ENCODE assay signal across 2 cellular contexts in genomic region chr19:5789201-5789795, GRCh38.
TF ChIP-seq lines count a peak whose summit lies in the region.

No MANE protein-coding gene starts in this region.

TF ChIP-seq in SK-N-SH treated with all-trans-retinoic acid at 6 μM for 48 hours, 23 proteins besides CTCF, POLR2A, EP300 and RAD21 (continued from another document):
- TF ChIP-seq, protein P1, sequence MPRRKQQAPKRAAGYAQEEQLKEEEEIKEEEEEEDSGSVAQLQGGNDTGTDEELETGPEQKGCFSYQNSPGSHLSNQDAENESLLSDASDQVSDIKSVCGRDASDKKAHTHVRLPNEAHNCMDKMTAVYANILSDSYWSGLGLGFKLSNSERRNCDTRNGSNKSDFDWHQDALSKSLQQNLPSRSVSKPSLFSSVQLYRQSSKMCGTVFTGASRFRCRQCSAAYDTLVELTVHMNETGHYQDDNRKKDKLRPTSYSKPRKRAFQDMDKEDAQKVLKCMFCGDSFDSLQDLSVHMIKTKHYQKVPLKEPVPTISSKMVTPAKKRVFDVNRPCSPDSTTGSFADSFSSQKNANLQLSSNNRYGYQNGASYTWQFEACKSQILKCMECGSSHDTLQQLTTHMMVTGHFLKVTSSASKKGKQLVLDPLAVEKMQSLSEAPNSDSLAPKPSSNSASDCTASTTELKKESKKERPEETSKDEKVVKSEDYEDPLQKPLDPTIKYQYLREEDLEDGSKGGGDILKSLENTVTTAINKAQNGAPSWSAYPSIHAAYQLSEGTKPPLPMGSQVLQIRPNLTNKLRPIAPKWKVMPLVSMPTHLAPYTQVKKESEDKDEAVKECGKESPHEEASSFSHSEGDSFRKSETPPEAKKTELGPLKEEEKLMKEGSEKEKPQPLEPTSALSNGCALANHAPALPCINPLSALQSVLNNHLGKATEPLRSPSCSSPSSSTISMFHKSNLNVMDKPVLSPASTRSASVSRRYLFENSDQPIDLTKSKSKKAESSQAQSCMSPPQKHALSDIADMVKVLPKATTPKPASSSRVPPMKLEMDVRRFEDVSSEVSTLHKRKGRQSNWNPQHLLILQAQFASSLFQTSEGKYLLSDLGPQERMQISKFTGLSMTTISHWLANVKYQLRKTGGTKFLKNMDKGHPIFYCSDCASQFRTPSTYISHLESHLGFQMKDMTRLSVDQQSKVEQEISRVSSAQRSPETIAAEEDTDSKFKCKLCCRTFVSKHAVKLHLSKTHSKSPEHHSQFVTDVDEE (CRISPR knock-in tag; IDR thresholded peaks at IDR 0.05) = no peak
- no peak for TF ChIP-seq ESRRG (CRISPR knock-in tag; IDR thresholded peaks at IDR 0.05)
- TF ChIP-seq ZFP30 (CRISPR knock-in tag; IDR thresholded peaks at IDR 0.05) = no peak
- no peak for TF ChIP-seq CSRNP3 (CRISPR knock-in tag; IDR thresholded peaks at IDR 0.05)
- TF ChIP-seq PPARA (CRISPR knock-in tag; IDR thresholded peaks at IDR 0.05; ENCODE audit: borderline replicate concordance) = no peak
- no peak for TF ChIP-seq SNAI2 (CRISPR knock-in tag; IDR thresholded peaks at IDR 0.05)
- TF ChIP-seq TCF4 (CRISPR knock-in tag; IDR thresholded peaks at IDR 0.05; ENCODE audit: borderline replicate concordance) = no peak
- TF ChIP-seq ISL1 (CRISPR knock-in tag; IDR thresholded peaks at IDR 0.05) = no peak
- TF ChIP-seq OSR1 (CRISPR knock-in tag; IDR thresholded peaks at IDR 0.05) = no peak
- TF ChIP-seq, protein P2, sequence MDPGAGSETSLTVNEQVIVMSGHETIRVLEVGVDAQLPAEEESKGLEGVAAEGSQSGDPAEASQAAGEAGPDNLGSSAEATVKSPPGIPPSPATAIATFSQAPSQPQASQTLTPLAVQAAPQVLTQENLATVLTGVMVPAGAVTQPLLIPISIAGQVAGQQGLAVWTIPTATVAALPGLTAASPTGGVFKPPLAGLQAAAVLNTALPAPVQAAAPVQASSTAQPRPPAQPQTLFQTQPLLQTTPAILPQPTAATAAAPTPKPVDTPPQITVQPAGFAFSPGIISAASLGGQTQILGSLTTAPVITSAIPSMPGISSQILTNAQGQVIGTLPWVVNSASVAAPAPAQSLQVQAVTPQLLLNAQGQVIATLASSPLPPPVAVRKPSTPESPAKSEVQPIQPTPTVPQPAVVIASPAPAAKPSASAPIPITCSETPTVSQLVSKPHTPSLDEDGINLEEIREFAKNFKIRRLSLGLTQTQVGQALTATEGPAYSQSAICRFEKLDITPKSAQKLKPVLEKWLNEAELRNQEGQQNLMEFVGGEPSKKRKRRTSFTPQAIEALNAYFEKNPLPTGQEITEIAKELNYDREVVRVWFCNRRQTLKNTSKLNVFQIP (CRISPR knock-in tag; IDR thresholded peaks at IDR 0.05; ENCODE audit: borderline replicate concordance, low read depth) = no peak
- no peak for TF ChIP-seq BACH2 (CRISPR knock-in tag; IDR thresholded peaks at IDR 0.05; ENCODE audit: borderline replicate concordance)
- TF ChIP-seq RARB (CRISPR knock-in tag; IDR thresholded peaks at IDR 0.05) = no peak
- TF ChIP-seq, protein P3, sequence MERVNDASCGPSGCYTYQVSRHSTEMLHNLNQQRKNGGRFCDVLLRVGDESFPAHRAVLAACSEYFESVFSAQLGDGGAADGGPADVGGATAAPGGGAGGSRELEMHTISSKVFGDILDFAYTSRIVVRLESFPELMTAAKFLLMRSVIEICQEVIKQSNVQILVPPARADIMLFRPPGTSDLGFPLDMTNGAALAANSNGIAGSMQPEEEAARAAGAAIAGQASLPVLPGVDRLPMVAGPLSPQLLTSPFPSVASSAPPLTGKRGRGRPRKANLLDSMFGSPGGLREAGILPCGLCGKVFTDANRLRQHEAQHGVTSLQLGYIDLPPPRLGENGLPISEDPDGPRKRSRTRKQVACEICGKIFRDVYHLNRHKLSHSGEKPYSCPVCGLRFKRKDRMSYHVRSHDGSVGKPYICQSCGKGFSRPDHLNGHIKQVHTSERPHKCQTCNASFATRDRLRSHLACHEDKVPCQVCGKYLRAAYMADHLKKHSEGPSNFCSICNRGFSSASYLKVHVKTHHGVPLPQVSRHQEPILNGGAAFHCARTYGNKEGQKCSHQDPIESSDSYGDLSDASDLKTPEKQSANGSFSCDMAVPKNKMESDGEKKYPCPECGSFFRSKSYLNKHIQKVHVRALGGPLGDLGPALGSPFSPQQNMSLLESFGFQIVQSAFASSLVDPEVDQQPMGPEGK (CRISPR knock-in tag; IDR thresholded peaks at IDR 0.05; ENCODE audit: borderline replicate concordance) = no peak
- TF ChIP-seq ZNF8 (CRISPR knock-in tag; IDR thresholded peaks at IDR 0.05) = no peak
- TF ChIP-seq CREB5 (CRISPR knock-in tag; IDR thresholded peaks at IDR 0.05; ENCODE audit: low read depth) = no peak
- no peak for TF ChIP-seq ZNF565 (CRISPR knock-in tag; conservative IDR thresholded peaks at IDR 0.05; ENCODE audit: low read depth)
- TF ChIP-seq ZNF70 (CRISPR knock-in tag; IDR thresholded peaks at IDR 0.05) = no peak
TF ChIP-seq in SK-N-SH treated with all-trans-retinoic acid at 6 μM for 48 hours: peak in this region for 0.

TF ChIP-seq in GM23338, 12 proteins besides CTCF, POLR2A, EP300 and RAD21 (continued from another document):
- no peak for TF ChIP-seq POLR2AphosphoS5 (IDR thresholded peaks at IDR 0.05; ENCODE audit: low read depth)
- TF ChIP-seq, protein P4, sequence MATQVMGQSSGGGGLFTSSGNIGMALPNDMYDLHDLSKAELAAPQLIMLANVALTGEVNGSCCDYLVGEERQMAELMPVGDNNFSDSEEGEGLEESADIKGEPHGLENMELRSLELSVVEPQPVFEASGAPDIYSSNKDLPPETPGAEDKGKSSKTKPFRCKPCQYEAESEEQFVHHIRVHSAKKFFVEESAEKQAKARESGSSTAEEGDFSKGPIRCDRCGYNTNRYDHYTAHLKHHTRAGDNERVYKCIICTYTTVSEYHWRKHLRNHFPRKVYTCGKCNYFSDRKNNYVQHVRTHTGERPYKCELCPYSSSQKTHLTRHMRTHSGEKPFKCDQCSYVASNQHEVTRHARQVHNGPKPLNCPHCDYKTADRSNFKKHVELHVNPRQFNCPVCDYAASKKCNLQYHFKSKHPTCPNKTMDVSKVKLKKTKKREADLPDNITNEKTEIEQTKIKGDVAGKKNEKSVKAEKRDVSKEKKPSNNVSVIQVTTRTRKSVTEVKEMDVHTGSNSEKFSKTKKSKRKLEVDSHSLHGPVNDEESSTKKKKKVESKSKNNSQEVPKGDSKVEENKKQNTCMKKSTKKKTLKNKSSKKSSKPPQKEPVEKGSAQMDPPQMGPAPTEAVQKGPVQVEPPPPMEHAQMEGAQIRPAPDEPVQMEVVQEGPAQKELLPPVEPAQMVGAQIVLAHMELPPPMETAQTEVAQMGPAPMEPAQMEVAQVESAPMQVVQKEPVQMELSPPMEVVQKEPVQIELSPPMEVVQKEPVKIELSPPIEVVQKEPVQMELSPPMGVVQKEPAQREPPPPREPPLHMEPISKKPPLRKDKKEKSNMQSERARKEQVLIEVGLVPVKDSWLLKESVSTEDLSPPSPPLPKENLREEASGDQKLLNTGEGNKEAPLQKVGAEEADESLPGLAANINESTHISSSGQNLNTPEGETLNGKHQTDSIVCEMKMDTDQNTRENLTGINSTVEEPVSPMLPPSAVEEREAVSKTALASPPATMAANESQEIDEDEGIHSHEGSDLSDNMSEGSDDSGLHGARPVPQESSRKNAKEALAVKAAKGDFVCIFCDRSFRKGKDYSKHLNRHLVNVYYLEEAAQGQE (IDR thresholded peaks at IDR 0.05; ENCODE audit: unreplicated experiment) = no peak
- no peak for TF ChIP-seq JUNB (IDR thresholded peaks at IDR 0.05; ENCODE audit: unreplicated experiment)
- TF ChIP-seq STAT1 (IDR thresholded peaks at IDR 0.05; ENCODE audit: unreplicated experiment) = no peak
- no peak for TF ChIP-seq ZNF331 (CRISPR knock-in tag; IDR thresholded peaks at IDR 0.05; ENCODE audit: low read depth)
- TF ChIP-seq ZNF114 (CRISPR knock-in tag; IDR thresholded peaks at IDR 0.05) = no peak
- no peak for TF ChIP-seq NANOG (IDR thresholded peaks at IDR 0.05; ENCODE audit: borderline replicate concordance)
- no peak for TF ChIP-seq EZH2 (IDR thresholded peaks at IDR 0.05; ENCODE audit: low read depth, unreplicated experiment)
- no peak for TF ChIP-seq CREB1 (CRISPR knock-in tag; IDR thresholded peaks at IDR 0.05; ENCODE audit: low read depth)
- TF ChIP-seq ZNF462 (CRISPR knock-in tag; IDR thresholded peaks at IDR 0.05) = no peak
